Comparison of ENCODE assay signal across 11 cellular contexts in genomic region chr4:98603683-98604573, GRCh38. TPM values are rescaled to one million over a fixed set of nuclear protein-coding genes. Genes with fewer than 3 reads are reported as not detected.
DNase-seq lines count a peak whose midpoint lies in the region; ATAC-seq, FAIRE-seq and TF ChIP-seq lines count a peak whose summit lies in the region.
"Had no signal": no experiment of that assay in that cellular context is flagged by ENCODE, and none has a peak within 500 bp of the region (broad histone marks: within the 10 kb centered on the region; RNA-seq: fewer than 3 reads in every experiment).

No MANE protein-coding gene starts in this region.

- H3K4me1 ChIP-seq in CD4-positive, alpha-beta memory T cell (ENCODE audit: insufficient read depth, low read length): peaks cover 66% of the 10 kb centered on the region
- peaks cover 43% of the 10 kb centered on the region for H3K4me1 ChIP-seq in astrocyte (ENCODE audit: insufficient read depth, low read length)
- H3K4me1 ChIP-seq: adrenal gland had no signal

- H3K79me2 ChIP-seq in astrocyte (ENCODE audit: insufficient read depth, low read length) (peaks cover 98% of the 10 kb centered on the region), neural cell (replicated peaks; ENCODE audit: insufficient read depth, low read length) (peaks cover 17% of the 10 kb centered on the region)

- peaks cover 0 to 13% (median 1%) of the 10 kb centered on the region in 8 donors for H3K9me3 Mint-ChIP-seq in CD4-positive, alpha-beta memory T cell
- peaks cover 11% of the 10 kb centered on the region for H3K9me3 Mint-ChIP-seq in astrocyte (ENCODE audit: unreplicated experiment)

- H3K27ac ChIP-seq in CD4-positive, alpha-beta memory T cell (ENCODE audit: low read depth, low read length): no peak overlapping the region
- H3K27ac ChIP-seq in astrocyte (ENCODE audit: low read depth, low read length) (peak overlapping the region; percentile 90), neural cell (ENCODE audit: low read length) (peak overlapping the region; percentile 84)
- H3K27ac ChIP-seq: adrenal gland had no signal

- H3K36me3 ChIP-seq in CD4-positive, alpha-beta memory T cell (ENCODE audit: insufficient read depth, low read length): no peaks in the 10 kb centered on the region
- peaks cover 6% of the 10 kb centered on the region for H3K36me3 ChIP-seq in astrocyte (ENCODE audit: insufficient read depth, low read length)
- no peaks in the 10 kb centered on the region for H3K36me3 ChIP-seq in neural cell (ENCODE audit: insufficient read depth, low read length)
- H3K36me3 ChIP-seq: adrenal gland had no signal

- peaks cover 10% of the 10 kb centered on the region for H3F3A ChIP-seq in neural cell (ENCODE audit: insufficient read depth, low read length, poor library complexity, severe bottlenecking)

- peak in 2 of 5 donors; percentile 9 to 20 for DNase-seq in CD4-positive, alpha-beta memory T cell
- peak; percentile 92 for DNase-seq in astrocyte (ENCODE audit: low read depth)
- DNase-seq in activated CD8-positive, alpha-beta memory T cell treated with anti-CD3 and anti-CD28 coated beads, Interleukin-2, amount 50 U/mL, for 48 hours: no peak
- DNase-seq in DMS 273 treated with DMSO at 0.1 percent for 48 hours (lab: John Stamatoyannopoulos, UW): no peak
- DNase-seq: adrenal gland, NCI-H187 treated with DMSO at 0.1 percent for 48 hours had no signal

- H4K20me1 ChIP-seq in astrocyte (ENCODE audit: insufficient read depth, low read length): peaks cover 29% of the 10 kb centered on the region
- H4K20me1 ChIP-seq in neural cell (ENCODE audit: insufficient read depth): no peaks in the 10 kb centered on the region

- CTCF ChIA-PET in CD4-positive, alpha-beta memory T cell (lab: Charles Lee; ENCODE audit: partially characterized antibody): interaction anchor here (1.0 to 1.5 kb wide), 2 partner anchors 14 to 391 kb away, joined by 3 read pairs; partner anchors contain the start of gene METAP1

- intact Hi-C loops in CD4-positive, alpha-beta memory T cell (cut with micrococcal nuclease): loop anchor here (2.0 kb wide), 1 partner anchor 59 kb away; no protein-coding TSS in a partner anchor

- H3K4me3 ChIP-seq in CD4-positive, alpha-beta memory T cell (ENCODE audit: low read length in 2 of 2): no peak overlapping the region
- H3K4me3 ChIP-seq in astrocyte (ENCODE audit: insufficient read depth, low read depth, low read length) (peak overlapping the region; percentile 11), neural cell (ENCODE audit: low read length) (peak overlapping the region; percentile 54)
- H3K4me3 ChIP-seq: adrenal gland had no signal

- FAIRE-seq in astrocyte (lab: Jason Lieb, UNC): peak; percentile 87
- FAIRE-seq: endometrium had no signal

- peak; percentile 35 for TF ChIP-seq RAD21 in neural cell (conservative IDR thresholded peaks at IDR 0.05)

- TF ChIP-seq EP300 in neural cell (conservative IDR thresholded peaks at IDR 0.05; ENCODE audit: poor library complexity, severe bottlenecking): peak; percentile 92

- no peaks in the 10 kb centered on the region for H3K9me2 ChIP-seq in neural cell (ENCODE audit: insufficient read depth, low read length)

- H3K36me3 Mint-ChIP-seq in CD4-positive, alpha-beta memory T cell: peaks cover 6 to 10% of the 10 kb centered on the region in 2 donors
- peaks cover 15% of the 10 kb centered on the region for H3K36me3 Mint-ChIP-seq in astrocyte (ENCODE audit: low read depth, unreplicated experiment)

- peak overlapping the region; percentile 49 to 80 (median 76) for H3K4me3 Mint-ChIP-seq in CD4-positive, alpha-beta memory T cell
- H3K4me3 Mint-ChIP-seq in astrocyte (ENCODE audit: unreplicated experiment): no peak overlapping the region

- H3K27me3 ChIP-seq in CD4-positive, alpha-beta memory T cell (ENCODE audit: insufficient read depth, low read length): no peaks in the 10 kb centered on the region
- H3K27me3 ChIP-seq in astrocyte (ENCODE audit: insufficient read depth, low read length) (no peaks in the 10 kb centered on the region), neural cell (ENCODE audit: insufficient read depth, low read depth, low read length) (no peaks in the 10 kb centered on the region)
- H3K27me3 ChIP-seq: adrenal gland had no signal

- no peaks in the 10 kb centered on the region for H3K9me3 ChIP-seq in CD4-positive, alpha-beta memory T cell (ENCODE audit: control insufficient read depth in 1 of 2, low read length in 2 of 2)
- no peaks in the 10 kb centered on the region for H3K9me3 ChIP-seq in astrocyte (ENCODE audit: insufficient read depth, low read depth, low read length)
- peaks cover 3% of the 10 kb centered on the region for H3K9me3 ChIP-seq in neural cell (ENCODE audit: low read length)
- H3K9me3 ChIP-seq: adrenal gland had no signal

- TF ChIP-seq CTCF in astrocyte (IDR thresholded peaks at IDR 0.05; ENCODE audit: insufficient read depth, low read depth, low read length) (no peak), neural cell (IDR thresholded peaks at IDR 0.05; ENCODE audit: poor library complexity, severe bottlenecking) (no peak)

- peak overlapping the region; percentile 76 for H3K4me2 ChIP-seq in astrocyte (ENCODE audit: low read length)
- H3K4me2 ChIP-seq in neural cell (ENCODE audit: low read length): peak overlapping the region; percentile 40

- H3K4me1 Mint-ChIP-seq in CD4-positive, alpha-beta memory T cell: peaks cover 55 to 74% (median 66%) of the 10 kb centered on the region in 4 donors
- H3K4me1 Mint-ChIP-seq in astrocyte (ENCODE audit: low read depth, unreplicated experiment): peaks cover 54% of the 10 kb centered on the region

- peak overlapping the region; percentile 76 for H3K9ac ChIP-seq in astrocyte (ENCODE audit: low read length)
- peak overlapping the region; percentile 48 for H3K9ac ChIP-seq in neural cell (ENCODE audit: low read length)

- H2AFZ ChIP-seq in astrocyte (ENCODE audit: low read depth, low read length) (no peak overlapping the region), neural cell (ENCODE audit: low read depth, low read length) (no peak overlapping the region)

- ATAC-seq in GM18873 (IDR thresholded peaks at IDR 0.05; ENCODE audit: low FRiP score, unreplicated experiment): peak; percentile 52
- no peak for ATAC-seq in HG02798 (IDR thresholded peaks at IDR 0.05; ENCODE audit: poor library complexity, unreplicated experiment)
- ATAC-seq: Panc1 had no signal

- POLR2A ChIA-PET in CD4-positive, alpha-beta memory T cell (lab: Charles Lee; ENCODE audit: partially characterized antibody): interaction anchor here (1.4 to 1.5 kb wide), 2 partner anchors 14 to 54 kb away, joined by 6 to 7 read pairs; partner anchors contain the start of gene TSPAN5

- H3K27ac Mint-ChIP-seq in CD4-positive, alpha-beta memory T cell: peak overlapping the region; percentile 10 to 68 (median 49)
- peak overlapping the region; percentile 26 for H3K27ac Mint-ChIP-seq in astrocyte (ENCODE audit: unreplicated experiment)

- H3K27me3 Mint-ChIP-seq in CD4-positive, alpha-beta memory T cell: no peaks in the 10 kb centered on the region
- H3K27me3 Mint-ChIP-seq in astrocyte (ENCODE audit: low read depth, unreplicated experiment): no peaks in the 10 kb centered on the region

TF ChIP-seq in neural cell, 6 proteins besides CTCF, POLR2A, EP300 and RAD21:
- peak; percentile 60 for TF ChIP-seq POLR2AphosphoS5 (IDR thresholded peaks at IDR 0.05)
- no peak for TF ChIP-seq MXI1 (conservative IDR thresholded peaks at IDR 0.05; ENCODE audit: poor library complexity, severe bottlenecking)
- TF ChIP-seq EZH2 (IDR thresholded peaks at IDR 0.05; ENCODE audit: borderline replicate concordance, insufficient read depth, low read length, poor library complexity, severe bottlenecking): no peak
- TF ChIP-seq SMC3 (conservative IDR thresholded peaks at IDR 0.05; ENCODE audit: poor library complexity): peak; percentile 25
- TF ChIP-seq TAF1 (IDR thresholded peaks at IDR 0.05; ENCODE audit: low read depth): no peak
- peak; percentile 73 for TF ChIP-seq REST (IDR thresholded peaks at IDR 0.05; ENCODE audit: borderline replicate concordance)

RNA-seq across cellular contexts. Expression of gene TSPAN5, which starts 54.5 kb away (rescaled TPM):
- 10 to 100 TPM; 16.8 to 17.4 TPM for total RNA-seq in CD4-positive, alpha-beta memory T cell
- 10 to 100 TPM; 34.0 to 40.4 TPM for polyA plus RNA-seq in CD4-positive, alpha-beta memory T cell
- total RNA-seq in astrocyte: 61.4 and 69.0 TPM in 2 replicates
- 18.8 and 23.9 TPM in 2 replicates for polyA plus RNA-seq in neural cell
- 31.9 and 41.6 TPM in 2 replicates for polyA minus RNA-seq in neural cell

Comparison
In these comparisons a context has a peak if more than half of its experiments do, and no peak if none do; other contexts are left out.
1. H3K4me3 ChIP-seq: peak in astrocyte (single experiment) and neural cell (single experiment); none in CD4-positive, alpha-beta memory T cell (0 of 2).